Comparison of ENCODE assay signal across 26 cellular contexts in genomic region chr2:182972548-182972942, GRCh38.
"Had no signal": no experiment of that assay in that cellular context is flagged by ENCODE, and none has a peak within 500 bp of the region (broad histone marks: within the 10 kb centered on the region; RNA-seq: fewer than 3 reads in every experiment).

No MANE protein-coding gene starts in this region.

- H3K4me1 ChIP-seq: psoas muscle, suprapubic skin, upper lobe of right lung, uterus had no signal

- ATAC-seq: left ventricle myocardium superior; natural killer cell; psoas muscle; right cardiac atrium; stimulated activated naive CD8-positive, alpha-beta T cell treated with anti-CD3 and anti-CD28 coated beads, Interleukin-15, amount 100 ng/mL, for 72 hours; upper lobe of right lung had no signal

- DNase-seq: dermis blood vessel endothelial cell; effector memory CD4-positive, alpha-beta T cell; hypothalamus; immature natural killer cell; islet precursor cell; kidney glomerular epithelial cell; left ventricle myocardium superior; natural killer cell; occipital lobe; ovary; posterior cingulate gyrus; psoas muscle; right cardiac atrium; stimulated activated CD4-positive, alpha-beta T cell treated with anti-CD3 and anti-CD28 coated beads, Interleukin-12 subunit alpha, Interleukin-12 subunit beta, amount 100 ng/mL, for 4 hours; stimulated activated CD4-positive, alpha-beta T cell treated with anti-CD3 and anti-CD28 coated beads, Interleukin-1b, Interleukin-23, amount 100 ng/mL, for 48 hours; stimulated activated CD4-positive, alpha-beta T cell treated with anti-CD3 and anti-CD28 coated beads, Interleukin-4, amount 100 ng/mL, for 1 hour; stimulated activated CD8-positive, alpha-beta memory T cell treated with anti-CD3 and anti-CD28 coated beads, Interleukin-4, amount 100 ng/mL, for 48 hours; stimulated activated naive CD4-positive, alpha-beta T cell; stimulated activated naive CD8-positive, alpha-beta T cell treated with anti-CD3 and anti-CD28 coated beads, Interleukin-15, amount 100 ng/mL, for 72 hours; transverse colon; upper lobe of right lung; uterus had no signal

- H3K4me3 ChIP-seq: coronary artery, lung, ovary, psoas muscle, smooth muscle cell, suprapubic skin, transverse colon, upper lobe of right lung, uterus had no signal

- H3K4me2 ChIP-seq: smooth muscle cell had no signal

- H3K36me3 ChIP-seq: ovary, uterus had no signal

- H3K9me3 ChIP-seq: ovary, psoas muscle, suprapubic skin, transverse colon, upper lobe of right lung, uterus had no signal

- H3K27me3 ChIP-seq: ovary, suprapubic skin, transverse colon, upper lobe of right lung, uterus had no signal

- H3K27ac ChIP-seq: coronary artery, ovary, psoas muscle, suprapubic skin, transverse colon, upper lobe of right lung, uterus had no signal
